ENCODE assay signal across 26 cellular contexts in the genomic region with DNA sequence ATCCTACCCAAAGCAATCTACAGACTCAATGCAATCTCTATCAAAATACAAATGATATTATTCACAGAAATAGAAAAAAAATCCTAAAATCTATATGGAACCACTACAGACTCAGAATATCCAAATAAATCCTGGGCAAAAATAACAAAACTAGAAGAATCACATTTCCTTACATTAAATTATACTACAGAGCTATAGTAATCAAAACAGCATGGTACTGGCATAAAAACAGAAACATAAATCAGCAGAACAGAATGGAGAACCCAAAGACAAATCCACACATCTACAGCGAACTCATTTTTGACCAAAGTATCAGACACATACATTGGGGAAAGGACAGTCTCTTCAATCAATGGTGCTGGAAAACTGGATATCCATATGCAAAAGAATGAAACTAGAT.
DNase-seq lines count a peak whose midpoint lies in the region; ATAC-seq, FAIRE-seq and TF ChIP-seq lines count a peak whose summit lies in the region.
"Had no signal": no experiment of that assay in that cellular context is flagged by ENCODE, and none has a peak within 500 bp of the region (broad histone marks: within the 10 kb centered on the region; RNA-seq: fewer than 3 reads in every experiment).

No MANE protein-coding gene starts in this region.

- no peaks in the 10 kb centered on the region for H3K36me3 Mint-ChIP-seq in astrocyte (ENCODE audit: low read depth, unreplicated experiment)
- no peaks in the 10 kb centered on the region for H3K36me3 Mint-ChIP-seq in activated naive CD4-positive, alpha-beta T cell treated with anti-CD3 and anti-CD28 coated beads, Interleukin-2, amount 50 U/mL, for 72 hours
- H3K36me3 Mint-ChIP-seq: CD8-positive, alpha-beta T cell had no signal

- no peak overlapping the region for H3K4me2 ChIP-seq in astrocyte (ENCODE audit: low read length)
- no peak overlapping the region for H3K4me2 ChIP-seq in PC-9
- H3K4me2 ChIP-seq: BLaER1 treated with 17β-estradiol and CSF1 and Interleukin-3, amounts not matched to agents 10 nM and 100 nM had no signal

- H3K79me2 ChIP-seq in astrocyte (ENCODE audit: insufficient read depth, low read length) (no peaks in the 10 kb centered on the region), PC-9 (ENCODE audit: low read depth) (no peaks in the 10 kb centered on the region)

- no peak overlapping the region for H3K4me3 ChIP-seq in astrocyte (ENCODE audit: insufficient read depth, low read depth, low read length)
- no peak overlapping the region for H3K4me3 ChIP-seq in pancreas
- H3K4me3 ChIP-seq in PC-9: no peak overlapping the region
- H3K4me3 ChIP-seq: BLaER1 treated with 17β-estradiol and CSF1 and Interleukin-3, amounts not matched to agents 10 nM and 100 nM had no signal

- H3K9ac ChIP-seq in astrocyte (ENCODE audit: low read length): no peak overlapping the region
- H3K9ac ChIP-seq: BLaER1 treated with 17β-estradiol and CSF1 and Interleukin-3, amounts not matched to agents 10 nM and 100 nM had no signal

- no peaks in the 10 kb centered on the region for H3K27me3 Mint-ChIP-seq in astrocyte (ENCODE audit: low read depth, unreplicated experiment)
- H3K27me3 Mint-ChIP-seq: B cell; CD4-positive, alpha-beta T cell had no signal

- H3F3A ChIP-seq in PC-9 (ENCODE audit: insufficient read depth, low read depth): no peaks in the 10 kb centered on the region

- no peaks in the 10 kb centered on the region for H3K36me3 ChIP-seq in astrocyte (ENCODE audit: insufficient read depth, low read length)
- no peaks in the 10 kb centered on the region for H3K36me3 ChIP-seq in pancreas
- H3K36me3 ChIP-seq in PC-9 (ENCODE audit: low read depth): no peaks in the 10 kb centered on the region
- H3K36me3 ChIP-seq: BLaER1 treated with 17β-estradiol and CSF1 and Interleukin-3, amounts not matched to agents 10 nM and 100 nM had no signal

- TF ChIP-seq CTCF in D721Med (IDR thresholded peaks at IDR 0.05; ENCODE audit: insufficient read depth, missing control alignments): no peak
- TF ChIP-seq CTCF in astrocyte (IDR thresholded peaks at IDR 0.05; ENCODE audit: insufficient read depth, low read depth, low read length): no peak
- no peak for TF ChIP-seq CTCF in pancreas (IDR thresholded peaks at IDR 0.05)
- no peak for TF ChIP-seq CTCF in PC-9 (conservative IDR thresholded peaks at IDR 0.05)

- no peak overlapping the region for H3K27ac ChIP-seq in astrocyte (ENCODE audit: low read depth, low read length)
- no peak overlapping the region for H3K27ac ChIP-seq in pancreas
- no peak overlapping the region for H3K27ac ChIP-seq in PC-9
- H3K27ac ChIP-seq: BLaER1 treated with 17β-estradiol and CSF1 and Interleukin-3, amounts not matched to agents 10 nM and 100 nM; C4-2B had no signal

- H2AFZ ChIP-seq in astrocyte (ENCODE audit: low read depth, low read length) (no peak overlapping the region), PC-9 (no peak overlapping the region)

- no peaks in the 10 kb centered on the region for H3K27me3 ChIP-seq in astrocyte (ENCODE audit: insufficient read depth, low read length)
- H3K27me3 ChIP-seq in pancreas: no peaks in the 10 kb centered on the region
- H3K27me3 ChIP-seq in PC-9 (ENCODE audit: insufficient read depth, low read depth): no peaks in the 10 kb centered on the region

- DNase-seq in D721Med (ENCODE audit: insufficient read length, low spot score): no peak
- DNase-seq in astrocyte (ENCODE audit: low read depth): no peak
- DNase-seq in pancreas: no peak
- no peak for DNase-seq in activated naive CD4-positive, alpha-beta T cell treated with anti-CD3 and anti-CD28 coated beads, Interleukin-2, amount 50 U/mL, for 72 hours (ENCODE audit: low spot score in 2 of 2)
- DNase-seq in PC-9: no peak
- DNase-seq in putamen (ENCODE audit: low spot score): no peak
- DNase-seq: 8988T; AML-193; Caco-2; Calu3; CD4-positive, alpha-beta T cell; CD8-positive, alpha-beta T cell; DMS 273 treated with DMSO at 0.1 percent for 48 hours; DMS153; DMS53; DMS79 treated with DMSO at 0.1 percent for 48 hours; GF-D8 had no signal

- H3K4me3 Mint-ChIP-seq in astrocyte (ENCODE audit: unreplicated experiment): no peak overlapping the region
- H3K4me3 Mint-ChIP-seq: B cell; CD4-positive, alpha-beta T cell; CD8-positive, alpha-beta T cell had no signal

- no peaks in the 10 kb centered on the region for H3K4me1 Mint-ChIP-seq in astrocyte (ENCODE audit: low read depth, unreplicated experiment)
- H3K4me1 Mint-ChIP-seq: B cell had no signal

- intact Hi-C loops in pancreas (cut with DNase I): no loop called here
- intact Hi-C loops in PC-9 (cut with micrococcal nuclease; ENCODE audit: unreplicated experiment): no loop called here

- CTCF ChIA-PET in PC-9 (lab: Charles Lee): no interaction called here

- peaks cover 5% of the 10 kb centered on the region for H3K9me3 Mint-ChIP-seq in astrocyte (ENCODE audit: unreplicated experiment)
- H3K9me3 Mint-ChIP-seq in activated naive CD4-positive, alpha-beta T cell treated with anti-CD3 and anti-CD28 coated beads, Interleukin-2, amount 50 U/mL, for 72 hours: peaks cover 4 to 6% of the 10 kb centered on the region in 2 donors

- BruUV-seq in PC-9 (replicated peaks; lab: Mats Ljungman, UMichigan): no TSS peak

- H3K4me1 ChIP-seq in astrocyte (ENCODE audit: insufficient read depth, low read length) (no peaks in the 10 kb centered on the region), pancreas (no peaks in the 10 kb centered on the region), PC-9 (replicated peaks; ENCODE audit: insufficient read depth) (no peaks in the 10 kb centered on the region)
- H3K4me1 ChIP-seq: Caco-2 had no signal

- H3K9me2 ChIP-seq in PC-9 (ENCODE audit: insufficient read depth): no peaks in the 10 kb centered on the region

- no peaks in the 10 kb centered on the region for H4K20me1 ChIP-seq in astrocyte (ENCODE audit: insufficient read depth, low read length)
- no peaks in the 10 kb centered on the region for H4K20me1 ChIP-seq in PC-9 (ENCODE audit: insufficient read depth)
- H4K20me1 ChIP-seq: BLaER1 treated with 17β-estradiol and CSF1 and Interleukin-3, amounts not matched to agents 10 nM and 100 nM had no signal

- H3K9me3 ChIP-seq in astrocyte (ENCODE audit: insufficient read depth, low read depth, low read length): no peaks in the 10 kb centered on the region
- H3K9me3 ChIP-seq in pancreas: no peaks in the 10 kb centered on the region
- H3K9me3 ChIP-seq in PC-9 (ENCODE audit: insufficient read depth, low read depth): peaks cover 3% of the 10 kb centered on the region; the same call in 1 of the 2 replicates
- H3K9me3 ChIP-seq: Caco-2 had no signal

- no peak overlapping the region for H3K27ac Mint-ChIP-seq in astrocyte (ENCODE audit: unreplicated experiment)
- no peak overlapping the region for H3K27ac Mint-ChIP-seq in activated naive CD4-positive, alpha-beta T cell treated with anti-CD3 and anti-CD28 coated beads, Interleukin-2, amount 50 U/mL, for 72 hours
- H3K27ac Mint-ChIP-seq: B cell; CD4-positive, alpha-beta T cell; CD8-positive, alpha-beta T cell had no signal

- peak; percentile 6 for FAIRE-seq in D721Med (lab: Jason Lieb, UNC)
- peak; percentile 85 for FAIRE-seq in astrocyte (lab: Jason Lieb, UNC)
- FAIRE-seq in colon (lab: Jason Lieb, UNC): peak; percentile 90
- peak; percentile 56 for FAIRE-seq in pancreas (lab: Jason Lieb, UNC)
- FAIRE-seq: A204.1, G401.6, GM12892, GM18507 had no signal

- WGBS in pancreas, 2 donors: 65 to 73% methylated on average over 1 of the region's 1 CpG

- no peak for ATAC-seq in pancreas
- ATAC-seq in HG02938 (IDR thresholded peaks at IDR 0.05; ENCODE audit: unreplicated experiment): no peak
- ATAC-seq in activated naive CD4-positive, alpha-beta T cell treated with anti-CD3 and anti-CD28 coated beads, Interleukin-2, amount 50 U/mL, for 72 hours: no peak
- ATAC-seq: CD8-positive, alpha-beta T cell had no signal

- POLR2A ChIA-PET in PC-9 (lab: Charles Lee; ENCODE audit: unreplicated experiment): no interaction called here
